Comparison of ENCODE assay signal across 1 cellular context in genomic region chrX:29434939-29435338, GRCh38.
TF ChIP-seq lines count a peak whose summit lies in the region.

No MANE protein-coding gene starts in this region.

TF ChIP-seq in SK-N-SH treated with all-trans-retinoic acid at 6 μM for 48 hours, 23 proteins besides CTCF, POLR2A, EP300 and RAD21 (continued from another document):
- TF ChIP-seq CSRNP3 (CRISPR knock-in tag; IDR thresholded peaks at IDR 0.05) (no peak), GLIS3 (CRISPR knock-in tag; IDR thresholded peaks at IDR 0.05) (no peak), ZNF565 (CRISPR knock-in tag; conservative IDR thresholded peaks at IDR 0.05; ENCODE audit: low read depth) (no peak), CREB5 (CRISPR knock-in tag; IDR thresholded peaks at IDR 0.05; ENCODE audit: low read depth) (no peak), TSHZ2 (CRISPR knock-in tag; IDR thresholded peaks at IDR 0.05) (no peak), TOX (CRISPR knock-in tag; IDR thresholded peaks at IDR 0.05; ENCODE audit: borderline replicate concordance) (no peak), ZNF8 (CRISPR knock-in tag; IDR thresholded peaks at IDR 0.05) (peak; percentile 77), SNAI2 (CRISPR knock-in tag; IDR thresholded peaks at IDR 0.05) (no peak)
